13 cellular contexts compared by ENCODE assay signal in the genomic region with DNA sequence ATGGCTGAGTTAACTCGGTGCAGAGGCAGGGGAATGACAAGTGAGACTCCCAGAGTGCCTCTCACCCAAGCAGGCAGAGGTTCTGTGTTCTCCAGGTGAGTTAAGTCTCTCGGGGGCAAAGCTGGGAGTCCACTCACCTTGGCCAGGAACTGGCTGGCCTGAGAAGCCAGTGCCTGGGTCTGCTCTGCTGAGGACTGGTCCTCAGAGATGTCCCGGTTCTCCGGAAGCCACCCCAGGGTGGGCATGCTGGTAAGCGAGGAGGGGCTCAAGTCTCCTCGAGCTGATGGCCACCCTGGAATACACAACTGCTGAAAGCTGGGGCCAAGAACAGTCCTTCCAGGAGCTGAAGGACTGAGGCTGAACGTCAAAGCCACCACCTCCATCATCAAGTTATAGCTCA. TPM values are rescaled to one million over a fixed set of nuclear protein-coding genes. Genes with fewer than 3 reads are reported as not detected.
A peak's percentile ranks its signal among the peaks of the same experiment; 100 is the strongest.
DNase-seq lines count a peak whose midpoint lies in the region; ATAC-seq, FAIRE-seq and TF ChIP-seq lines count a peak whose summit lies in the region.
"Had no signal": no experiment of that assay in that cellular context is flagged by ENCODE, and none has a peak within 500 bp of the region (broad histone marks: within the 10 kb centered on the region; RNA-seq: fewer than 3 reads in every experiment).

No MANE protein-coding gene starts in this region.

- H3K4me1 ChIP-seq in kidney (ENCODE audit: control insufficient read depth in 1 of 2, insufficient read depth in 1 of 2, low read depth in 1 of 2, low read length in 2 of 2) (peaks cover 0 to 8% of the 10 kb centered on the region in 2 donors), thymus (ENCODE audit: control insufficient read depth, insufficient read depth, low read length) (peaks cover 53% of the 10 kb centered on the region), esophagus muscularis mucosa (peaks cover 7 to 22% (median 15%) of the 10 kb centered on the region in 4 donors)

- TF ChIP-seq POLR2A in esophagus muscularis mucosa (IDR thresholded peaks at IDR 0.05; ENCODE audit: low read depth): no peak

- CTCF ChIA-PET in activated B cell treated with CpG ODN at 0.5 μM for 24 hours (lab: Charles Lee): interaction anchor here (1.3 to 2.1 kb wide), 4 partner anchors 18 to 23 kb away, joined by 3 to 12 read pairs (median 8); a partner anchor contains a TSS

- no peaks in the 10 kb centered on the region for H3K9me3 ChIP-seq in kidney (ENCODE audit: control insufficient read depth in 1 of 2, low read length in 2 of 2)
- no peaks in the 10 kb centered on the region for H3K9me3 ChIP-seq in thymus (ENCODE audit: control insufficient read depth)
- H3K9me3 ChIP-seq in esophagus muscularis mucosa: no peaks in the 10 kb centered on the region

- H3K4me3 ChIP-seq in kidney (ENCODE audit: low read length in 2 of 2): no peak overlapping the region
- no peak overlapping the region for H3K4me3 ChIP-seq in thymus (ENCODE audit: low read length)
- no peak overlapping the region for H3K4me3 ChIP-seq in esophagus muscularis mucosa

- H3K36me3 Mint-ChIP-seq in activated T-cell treated with anti-CD3 and anti-CD28 coated beads, Interleukin-2, amount 50 U/mL, for 4 hours (ENCODE audit: insufficient read depth): peaks cover 55% of the 10 kb centered on the region
- H3K36me3 Mint-ChIP-seq in activated B cell treated with CpG ODN at 0.5 μM for 24 hours (ENCODE audit: low read depth) (peaks cover 88% of the 10 kb centered on the region), type B pancreatic cell (peaks cover 8% of the 10 kb centered on the region)

- intact Hi-C loops in activated B cell treated with CpG ODN at 0.5 μM for 24 hours (cut with micrococcal nuclease) (no loop called here), kidney (cut with DNase I) (no loop called here), esophagus muscularis mucosa (cut with DNase I) (no loop called here)

- 88% methylated on average over 7 of the region's 7 CpGs for WGBS in thymus
- 81% methylated on average over 5 of the region's 7 CpGs for WGBS in esophagus muscularis mucosa

- H3K27me3 Mint-ChIP-seq in activated T-cell treated with anti-CD3 and anti-CD28 coated beads, Interleukin-2, amount 50 U/mL, for 4 hours (ENCODE audit: low read depth): no peaks in the 10 kb centered on the region
- H3K27me3 Mint-ChIP-seq in activated B cell treated with CpG ODN at 0.5 μM for 24 hours (no peaks in the 10 kb centered on the region), type B pancreatic cell (no peaks in the 10 kb centered on the region)

- no peaks in the 10 kb centered on the region for H3K9me3 Mint-ChIP-seq in activated T-cell treated with anti-CD3 and anti-CD28 coated beads, Interleukin-2, amount 50 U/mL, for 4 hours
- H3K9me3 Mint-ChIP-seq in activated B cell treated with CpG ODN at 0.5 μM for 24 hours: peaks cover 4% of the 10 kb centered on the region
- H3K9me3 Mint-ChIP-seq in type B pancreatic cell: no peaks in the 10 kb centered on the region

- POLR2A ChIA-PET in activated B cell treated with CpG ODN at 0.5 μM for 24 hours (lab: Charles Lee): interaction anchor here (0.9 to 15.2 kb wide), 4 partner anchors 11 to 220 kb away, joined by 4 to 913 read pairs (median 14); a partner anchor contains a TSS

- H3K27ac ChIP-seq in kidney (ENCODE audit: low read depth in 2 of 2, low read length in 2 of 2): no peak overlapping the region
- peak overlapping the region; percentile 77 for H3K27ac ChIP-seq in thymus (ENCODE audit: low read depth)
- peak overlapping the region in 2 of 4 donors; percentile 6 to 27 for H3K27ac ChIP-seq in esophagus muscularis mucosa (replicated peaks in 1 of 4)

- no peak for ATAC-seq in activated T-cell treated with anti-CD3 and anti-CD28 coated beads, Interleukin-2, amount 50 U/mL, for 4 hours
- no peak for ATAC-seq in activated B cell treated with CpG ODN at 0.5 μM for 24 hours (ENCODE audit: low read depth)

- DNase-seq in activated T-cell treated with anti-CD3 and anti-CD28 coated beads, Interleukin-2, amount 50 U/mL, for 4 hours: no peak
- DNase-seq in activated T-cell treated with anti-CD3 and anti-CD28 coated beads, Interleukin-2, amount 50 U/mL, for 48 hours: no peak
- DNase-seq in activated B cell treated with CpG ODN at 0.5 μM for 24 hours: no peak
- DNase-seq in kidney: peak; percentile 60
- DNase-seq in esophagus muscularis mucosa (ENCODE audit: extremely low spot score): no peak
- DNase-seq in pons (ENCODE audit: low spot score): no peak
- no peak for DNase-seq in type B pancreatic cell (ENCODE audit: extremely low spot score, unreplicated experiment)
- DNase-seq: activated CD8-positive, alpha-beta memory T cell treated with anti-CD3 and anti-CD28 coated beads, Interleukin-2, amount 50 U/mL, for 48 hours; foreskin melanocyte; NCI-H446 had no signal

- peak overlapping the region; percentile 57 for H3K4me3 Mint-ChIP-seq in activated T-cell treated with anti-CD3 and anti-CD28 coated beads, Interleukin-2, amount 50 U/mL, for 4 hours
- H3K4me3 Mint-ChIP-seq in activated B cell treated with CpG ODN at 0.5 μM for 24 hours: peak overlapping the region; percentile 69
- no peak overlapping the region for H3K4me3 Mint-ChIP-seq in type B pancreatic cell

- H3K27me3 ChIP-seq in thymus (ENCODE audit: control insufficient read depth, insufficient read depth): no peaks in the 10 kb centered on the region
- no peaks in the 10 kb centered on the region for H3K27me3 ChIP-seq in esophagus muscularis mucosa

- no peak overlapping the region for H3K9ac ChIP-seq in kidney (ENCODE audit: low read length in 2 of 2)

- H3K4me1 Mint-ChIP-seq in activated T-cell treated with anti-CD3 and anti-CD28 coated beads, Interleukin-2, amount 50 U/mL, for 4 hours (ENCODE audit: low read depth): peaks cover 92% of the 10 kb centered on the region
- H3K4me1 Mint-ChIP-seq in activated B cell treated with CpG ODN at 0.5 μM for 24 hours: peaks cover 96% of the 10 kb centered on the region
- no peaks in the 10 kb centered on the region for H3K4me1 Mint-ChIP-seq in type B pancreatic cell (ENCODE audit: unreplicated experiment)

- peak overlapping the region; percentile 91 for H3K27ac Mint-ChIP-seq in activated B cell treated with CpG ODN at 0.5 μM for 24 hours
- no peak overlapping the region for H3K27ac Mint-ChIP-seq in type B pancreatic cell

- peaks cover 5 to 18% of the 10 kb centered on the region in 2 donors for H3K36me3 ChIP-seq in kidney (ENCODE audit: control insufficient read depth in 1 of 2, insufficient read depth in 2 of 2, low read length in 2 of 2)
- peaks cover 62% of the 10 kb centered on the region for H3K36me3 ChIP-seq in thymus (ENCODE audit: control insufficient read depth, insufficient read depth)
- H3K36me3 ChIP-seq in esophagus muscularis mucosa: peaks cover 16 to 80% (median 44%) of the 10 kb centered on the region in 4 donors

- FAIRE-seq in kidney (lab: Jason Lieb, UNC): no peak

- no peak for TF ChIP-seq EP300 in esophagus muscularis mucosa (IDR thresholded peaks at IDR 0.05)

- no peak for TF ChIP-seq CTCF in activated B cell treated with CpG ODN at 0.5 μM for 24 hours (IDR thresholded peaks at IDR 0.05)
- no peak for TF ChIP-seq CTCF in kidney (IDR thresholded peaks at IDR 0.05; ENCODE audit: borderline replicate concordance, extremely low read depth, insufficient read depth)
- no peak for TF ChIP-seq CTCF in esophagus muscularis mucosa (IDR thresholded peaks at IDR 0.05)
- TF ChIP-seq CTCF in type B pancreatic cell (conservative IDR thresholded peaks at IDR 0.05): no peak

RNA-seq across cellular contexts. Expression of a gene that starts 20.4 kb away (rescaled TPM):
- 10 to 100 TPM; 77.2 to 81.7 (median 80.6) TPM for total RNA-seq in activated T-cell treated with anti-CD3 and anti-CD28 coated beads, Interleukin-2, amount 50 U/mL, for 4 hours
- 283 and 322 TPM in 2 replicates for total RNA-seq in activated B cell treated with CpG ODN at 0.5 μM for 24 hours
- total RNA-seq in kidney: 52.1 TPM
- polyA plus RNA-seq in kidney (ENCODE audit: insufficient read depth, low read depth, low replicate concordance): 6.1 TPM
- 162 TPM for polyA plus RNA-seq in thymus
- 10 to 100 TPM; 12.5 to 18.5 (median 17.3) TPM for total RNA-seq in esophagus muscularis mucosa
- 11.5 and 14.0 TPM in 2 replicates for total RNA-seq in type B pancreatic cell (ENCODE audit: low replicate concordance)

RNA-seq across cellular contexts. Expression of a gene that starts 37.7 kb away (rescaled TPM):
- 1 to 10 TPM in 1 of 3 donors, under 1 TPM in 1, not detected in 1; 0.84 to 1.0 TPM for total RNA-seq in activated T-cell treated with anti-CD3 and anti-CD28 coated beads, Interleukin-2, amount 50 U/mL, for 4 hours
- total RNA-seq in activated B cell treated with CpG ODN at 0.5 μM for 24 hours (not detected in 2 replicates), kidney (not detected), esophagus muscularis mucosa (not detected), type B pancreatic cell (ENCODE audit: low replicate concordance) (not detected in 2 replicates)
- polyA plus RNA-seq in kidney (ENCODE audit: insufficient read depth, low read depth, low replicate concordance) (not detected), thymus (1.1 TPM)
- total RNA-seq: SK-MEL-5 had no signal
- polyA plus RNA-seq: AG04450 had no signal

RNA-seq across cellular contexts. Expression of a gene that starts 44.5 kb away (rescaled TPM):
- 1 to 10 TPM; 2.4 to 4.5 (median 3.5) TPM for total RNA-seq in activated T-cell treated with anti-CD3 and anti-CD28 coated beads, Interleukin-2, amount 50 U/mL, for 4 hours
- total RNA-seq in activated B cell treated with CpG ODN at 0.5 μM for 24 hours (not detected in 2 replicates), kidney (not detected), esophagus muscularis mucosa (1 to 10 TPM in 1 of 4 donors, not detected in 3; 1.3 TPM), type B pancreatic cell (ENCODE audit: low replicate concordance) (0.65 and 1.6 TPM in 2 replicates)
- polyA plus RNA-seq in kidney (ENCODE audit: insufficient read depth, low read depth, low replicate concordance) (0.73 TPM), thymus (3.4 TPM)
- total RNA-seq: SK-MEL-5 had no signal
